ENCODE assay signal across 2 cellular contexts in genomic region chr2:65557616-65558573, GRCh38.
TF ChIP-seq lines count a peak whose summit lies in the region.

No MANE protein-coding gene starts in this region.

TF ChIP-seq in HepG2, 621 proteins besides CTCF, POLR2A, EP300 and RAD21:
- TF ChIP-seq HOXA9 (CRISPR knock-in tag; IDR thresholded peaks at IDR 0.05; ENCODE audit: borderline replicate concordance) (no peak), CREB1 (IDR thresholded peaks at IDR 0.05) (peak; percentile 87), CREB1 (CRISPR knock-in tag; IDR thresholded peaks at IDR 0.05) (no peak)

TF ChIP-seq in H1, 55 proteins besides CTCF, POLR2A, EP300 and RAD21 (continued from another document):
- no peak for TF ChIP-seq CTBP2 (IDR thresholded peaks at IDR 0.05; ENCODE audit: borderline replicate concordance, insufficient read depth, insufficient read length, low read length)
